1 cellular context compared by ENCODE assay signal in genomic region chr1:151055581-151055980, GRCh38.
A peak's percentile ranks its signal among the peaks of the same experiment; 100 is the strongest.
TF ChIP-seq lines count a peak whose summit lies in the region.

No MANE protein-coding gene starts in this region.

TF ChIP-seq in K562, 482 proteins besides CTCF, POLR2A, EP300 and RAD21:
- TF ChIP-seq CEBPG (CRISPR knock-in tag; IDR thresholded peaks at IDR 0.05) = 0 out of 2 replicates have a peak, but pooled peaks have one; percentile 2
- 0 out of 4 replicates have a peak, but pooled peaks of 1 of the 2 experiments have one; percentile 3 for TF ChIP-seq CEBPG (tag; conservative IDR thresholded peaks at IDR 0.05 in 1 of 2, IDR thresholded peaks at IDR 0.05 in 1 of 2)
- TF ChIP-seq CREB1 (IDR thresholded peaks at IDR 0.05) = 0 out of 2 replicates have a peak, but pooled peaks have one; percentile 9
- no peak for TF ChIP-seq CREB1 (CRISPR knock-in tag; IDR thresholded peaks at IDR 0.05)
- no peak for TF ChIP-seq SPI1 (IDR thresholded peaks at IDR 0.05; ENCODE audit: borderline replicate concordance, low read depth, low read length)
- TF ChIP-seq ZNF589 (CRISPR knock-in tag; IDR thresholded peaks at IDR 0.05; ENCODE audit: low read depth) = peak; percentile 4; the same call in 1 of the 2 replicates
- TF ChIP-seq TFAP4 (CRISPR knock-in tag; IDR thresholded peaks at IDR 0.05; ENCODE audit: borderline replicate concordance) = 0 out of 2 replicates have a peak, but pooled peaks have one; percentile 4
- peak; percentile 6 for TF ChIP-seq PRDM10 (IDR thresholded peaks at IDR 0.05; ENCODE audit: partially characterized antibody)
- no peak for TF ChIP-seq AFF1 (IDR thresholded peaks at IDR 0.05; ENCODE audit: low read depth in 1 of 2, partially characterized antibody in 2 of 2)
- TF ChIP-seq ZC3H4 (CRISPR knock-in tag; IDR thresholded peaks at IDR 0.05; ENCODE audit: borderline replicate concordance) = no peak
- TF ChIP-seq ZMIZ1 (IDR thresholded peaks at IDR 0.05; ENCODE audit: low read depth in 2 of 2, low read length in 2 of 2) = no peak
- peak; percentile 58; the same call in 1 of the 2 replicates for TF ChIP-seq NFRKB (IDR thresholded peaks at IDR 0.05; ENCODE audit: low read depth)
- peak; percentile 33; the same call in 1 of the 2 replicates for TF ChIP-seq MAX (CRISPR knock-in tag; IDR thresholded peaks at IDR 0.05)
- no peak for TF ChIP-seq POLR2H (tag; IDR thresholded peaks at IDR 0.05; ENCODE audit: low read depth)
- TF ChIP-seq RBFOX2 (IDR thresholded peaks at IDR 0.05; ENCODE audit: low read depth, low read length) = peak; percentile 55
